Comparison of ENCODE assay signal across 1 cellular context in genomic region chr5:142873831-142874230, GRCh38.
TF ChIP-seq lines count a peak whose summit lies in the region.

No MANE protein-coding gene starts in this region.

TF ChIP-seq in HCT116, 20 proteins besides CTCF, POLR2A, EP300 and RAD21 (continued from another document):
- TF ChIP-seq REST (IDR thresholded peaks at IDR 0.05; ENCODE audit: low read depth) (no peak), EGR1 (IDR thresholded peaks at IDR 0.05; ENCODE audit: low read depth) (no peak), JUND (IDR thresholded peaks at IDR 0.05) (no peak)
